14 cellular contexts compared by ENCODE assay signal in genomic region chr7:21430575-21430954, GRCh38. TPM values are rescaled to one million over a fixed set of nuclear protein-coding genes. Genes with fewer than 3 reads are reported as not detected.
DNase-seq lines count a peak whose midpoint lies in the region; ATAC-seq and TF ChIP-seq lines count a peak whose summit lies in the region.
"Had no signal": no experiment of that assay in that cellular context is flagged by ENCODE, and none has a peak within 500 bp of the region (broad histone marks: within the 10 kb centered on the region; RNA-seq: fewer than 3 reads in every experiment).

No MANE protein-coding gene starts in this region.

- intact Hi-C loops in right cardiac atrium (cut with DNase I) = no loop called here

- no peaks in the 10 kb centered on the region for H3K27me3 Mint-ChIP-seq in activated naive CD8-positive, alpha-beta T cell treated with anti-CD3 and anti-CD28 coated beads, Interleukin-2, amount 10 ng/mL, durations not matched to agents 7 days and 5 days
- H3K27me3 Mint-ChIP-seq in nephron progenitor cell (ENCODE audit: low read depth, poor library complexity) = peaks cover 7% of the 10 kb centered on the region

- H3K4me1 ChIP-seq in HUES48 (ENCODE audit: control insufficient read depth, insufficient read depth, low read length) (peaks cover 44% of the 10 kb centered on the region), right cardiac atrium (ENCODE audit: control insufficient read depth, insufficient read depth, low read length) (peaks cover 12% of the 10 kb centered on the region)

- peaks cover 54% of the 10 kb centered on the region for H3K36me3 Mint-ChIP-seq in activated naive CD8-positive, alpha-beta T cell treated with anti-CD3 and anti-CD28 coated beads, Interleukin-2, amount 10 ng/mL, durations not matched to agents 7 days and 5 days
- H3K36me3 Mint-ChIP-seq in nephron progenitor cell (ENCODE audit: low read depth) = peaks cover 25% of the 10 kb centered on the region

- DNase-seq in NCI-H2107 treated with DMSO at 0.1 percent for 48 hours (lab: John Stamatoyannopoulos, UW; ENCODE audit: unreplicated experiment) (peak; percentile 11), NCI-H2107 (lab: John Stamatoyannopoulos, UW) (no peak), nephron progenitor cell (no peak), RWPE1 (ENCODE audit: low spot score) (no peak), right cardiac atrium (no peak), SW480 (ENCODE audit: low spot score) (no peak)
- DNase-seq in activated naive CD8-positive, alpha-beta T cell treated with anti-CD3 and anti-CD28 coated beads, Interleukin-2, amount 10 ng/mL, durations not matched to agents 7 days and 5 days = no peak
- DNase-seq: effector CD4-positive, alpha-beta T cell; GOT3; hippocampal formation; midbrain; NCI-H1048; PC-9 had no signal

- POLR2A ChIA-PET in activated naive CD8-positive, alpha-beta T cell treated with anti-CD3 and anti-CD28 coated beads, Interleukin-2, amount 10 ng/mL, durations not matched to agents 7 days and 5 days (lab: Charles Lee) = interaction anchor here (0.9 kb wide), 1 partner anchor 11 kb away, joined by 3 read pairs; no protein-coding TSS in a partner anchor
- POLR2A ChIA-PET in RWPE1 (lab: Yijun Ruan, JAX; ENCODE audit: low non-redundant PET) = no interaction called here

- peak overlapping the region; percentile 81 for H3K27ac Mint-ChIP-seq in activated naive CD8-positive, alpha-beta T cell treated with anti-CD3 and anti-CD28 coated beads, Interleukin-2, amount 10 ng/mL, durations not matched to agents 7 days and 5 days
- no peak overlapping the region for H3K27ac Mint-ChIP-seq in nephron progenitor cell

- no peak overlapping the region for H3K9ac ChIP-seq in HUES48 (ENCODE audit: low read depth, low read length)

- H3K9me3 ChIP-seq in HUES48 (ENCODE audit: control insufficient read depth, insufficient read depth, low read length) = no peaks in the 10 kb centered on the region
- no peaks in the 10 kb centered on the region for H3K9me3 ChIP-seq in right cardiac atrium (ENCODE audit: control insufficient read depth, low read length)

- peaks cover 28% of the 10 kb centered on the region for H3K36me3 ChIP-seq in HUES48 (ENCODE audit: control insufficient read depth, insufficient read depth, low read length)

- peak overlapping the region; percentile 57 for H3K4me3 ChIP-seq in HUES48 (ENCODE audit: low read depth, low read length)
- H3K4me3 ChIP-seq in right cardiac atrium (ENCODE audit: low read length) = no peak overlapping the region
- H3K4me3 ChIP-seq: PC-9 had no signal

- H3K27ac ChIP-seq in HUES48 (ENCODE audit: low read depth, low read length) = no peak overlapping the region
- no peak overlapping the region for H3K27ac ChIP-seq in RWPE1
- no peak overlapping the region for H3K27ac ChIP-seq in right cardiac atrium (ENCODE audit: low read length)
- H3K27ac ChIP-seq: PC-9 had no signal

- H3K4me1 Mint-ChIP-seq in activated naive CD8-positive, alpha-beta T cell treated with anti-CD3 and anti-CD28 coated beads, Interleukin-2, amount 10 ng/mL, durations not matched to agents 7 days and 5 days = peaks cover 53% of the 10 kb centered on the region
- H3K4me1 Mint-ChIP-seq in nephron progenitor cell = peaks cover 68% of the 10 kb centered on the region

- no peak for ATAC-seq in activated naive CD8-positive, alpha-beta T cell treated with anti-CD3 and anti-CD28 coated beads, Interleukin-2, amount 10 ng/mL, durations not matched to agents 7 days and 5 days (ENCODE audit: low read depth)
- no peak for ATAC-seq in right cardiac atrium

- CTCF ChIA-PET in RWPE1 (lab: Yijun Ruan, JAX) = no interaction called here

- TF ChIP-seq CTCF in nephron progenitor cell (IDR thresholded peaks at IDR 0.05) = no peak
- no peak for TF ChIP-seq CTCF in RWPE1 (conservative IDR thresholded peaks at IDR 0.05; ENCODE audit: low read depth)

- H3K27me3 ChIP-seq in HUES48 (ENCODE audit: control insufficient read depth, insufficient read depth, low read length) (no peaks in the 10 kb centered on the region), right cardiac atrium (ENCODE audit: control insufficient read depth, insufficient read depth) (no peaks in the 10 kb centered on the region)

- 82% methylated on average over 3 of the region's 3 CpGs for WGBS in right cardiac atrium

- H3K4me3 Mint-ChIP-seq in activated naive CD8-positive, alpha-beta T cell treated with anti-CD3 and anti-CD28 coated beads, Interleukin-2, amount 10 ng/mL, durations not matched to agents 7 days and 5 days = peak overlapping the region; percentile 100
- H3K4me3 Mint-ChIP-seq in nephron progenitor cell = peak overlapping the region; percentile 98

- H3K9me3 Mint-ChIP-seq in activated naive CD8-positive, alpha-beta T cell treated with anti-CD3 and anti-CD28 coated beads, Interleukin-2, amount 10 ng/mL, durations not matched to agents 7 days and 5 days = no peaks in the 10 kb centered on the region
- no peaks in the 10 kb centered on the region for H3K9me3 Mint-ChIP-seq in nephron progenitor cell

RNA-seq across cellular contexts. Expression of gene SP4, which starts 2.7 kb away (rescaled TPM):
- total RNA-seq in activated naive CD8-positive, alpha-beta T cell treated with anti-CD3 and anti-CD28 coated beads, Interleukin-2, amount 10 ng/mL, durations not matched to agents 7 days and 5 days = 10 to 100 TPM; 39.6 to 42.4 TPM
- 10 to 100 TPM in 2 of 4 donors, 1 to 10 TPM in 2; 8.5 to 10.9 (median 10.2) TPM for total RNA-seq in right cardiac atrium
- 3.1 TPM for polyA plus RNA-seq in right cardiac atrium
